33 cellular contexts compared by ENCODE assay signal in genomic region chr5:16312786-16313185, GRCh38.
"Had no signal": no experiment of that assay in that cellular context is flagged by ENCODE, and none has a peak within 500 bp of the region (broad histone marks: within the 10 kb centered on the region; RNA-seq: fewer than 3 reads in every experiment).

No MANE protein-coding gene starts in this region.

- H3K4me3 ChIP-seq: PC-9 had no signal

- DNase-seq: activated CD4-positive, alpha-beta memory T cell treated with anti-CD3 and anti-CD28 coated beads, Interleukin-2, amount 10 ng/mL, durations not matched to agents 7 days and 5 days; activated CD4-positive, alpha-beta T cell treated with anti-CD3 and anti-CD28 coated beads for 1 hour; activated CD4-positive, alpha-beta T cell treated with anti-CD3 and anti-CD28 coated beads for 48 hours; activated CD4-positive, CD25-positive, alpha-beta regulatory T cell; activated CD8-positive, alpha-beta memory T cell treated with anti-CD3 and anti-CD28 coated beads for 24 hours; activated CD8-positive, alpha-beta memory T cell treated with anti-CD3 and anti-CD28 coated beads, Interleukin-2, amount 10 ng/mL, durations not matched to agents 7 days and 5 days; activated CD8-positive, alpha-beta memory T cell treated with anti-CD3 and anti-CD28 coated beads, Interleukin-2, amount 50 U/mL, for 48 hours; activated effector memory CD4-positive, alpha-beta T cell treated with Interleukin-2 at 50 U/mL for 16 hours; activated naive CD4-positive, alpha-beta T cell treated with anti-CD3 and anti-CD28 coated beads, Interleukin-2, amount 10 ng/mL, durations not matched to agents 7 days and 5 days; activated naive CD8-positive, alpha-beta T cell treated with anti-CD3 and anti-CD28 coated beads, Interleukin-2, amount 50 U/mL, for 24 hours; activated T-cell treated with anti-CD3 and anti-CD28 coated beads, Interleukin-2, amount 50 U/mL, for 48 hours; anterior cingulate cortex; caudate nucleus; cerebellar nuclear complex; NCI-H1105; NCI-H1417 treated with DMSO at 0.1 percent for 48 hours; NCI-H187 treated with DMSO at 0.1 percent for 48 hours; NCI-H2081; NCI-H2171 treated with DMSO at 0.1 percent for 48 hours; NCI-H2227 treated with DMSO at 0.1 percent for 48 hours; NCI-H446 treated with DMSO at 0.1 percent for 48 hours; NCI-H524; NCI-H69; NK-92 treated with Interleukin-12 subunit alpha and Interleukin-12 subunit beta, amount 100 ng/mL, for 24 hours; PC-9; SIG-M5; T-helper 1 cell; T-helper 2 cell; T-helper 9 cell had no signal

- H3K27ac ChIP-seq: PC-9, RWPE1, VCaP had no signal

- ATAC-seq: activated CD8-positive, alpha-beta memory T cell treated with anti-CD3 and anti-CD28 coated beads, Interleukin-2, amount 10 ng/mL, durations not matched to agents 7 days and 5 days; activated naive CD8-positive, alpha-beta T cell treated with anti-CD3 and anti-CD28 coated beads, Interleukin-2, amount 50 U/mL, for 24 hours; Right ventricle myocardium inferior; SK-N-SH treated with all-trans-retinoic acid at 6 μM for 48 hours had no signal
